12 cellular contexts compared by ENCODE assay signal in the genomic region with DNA sequence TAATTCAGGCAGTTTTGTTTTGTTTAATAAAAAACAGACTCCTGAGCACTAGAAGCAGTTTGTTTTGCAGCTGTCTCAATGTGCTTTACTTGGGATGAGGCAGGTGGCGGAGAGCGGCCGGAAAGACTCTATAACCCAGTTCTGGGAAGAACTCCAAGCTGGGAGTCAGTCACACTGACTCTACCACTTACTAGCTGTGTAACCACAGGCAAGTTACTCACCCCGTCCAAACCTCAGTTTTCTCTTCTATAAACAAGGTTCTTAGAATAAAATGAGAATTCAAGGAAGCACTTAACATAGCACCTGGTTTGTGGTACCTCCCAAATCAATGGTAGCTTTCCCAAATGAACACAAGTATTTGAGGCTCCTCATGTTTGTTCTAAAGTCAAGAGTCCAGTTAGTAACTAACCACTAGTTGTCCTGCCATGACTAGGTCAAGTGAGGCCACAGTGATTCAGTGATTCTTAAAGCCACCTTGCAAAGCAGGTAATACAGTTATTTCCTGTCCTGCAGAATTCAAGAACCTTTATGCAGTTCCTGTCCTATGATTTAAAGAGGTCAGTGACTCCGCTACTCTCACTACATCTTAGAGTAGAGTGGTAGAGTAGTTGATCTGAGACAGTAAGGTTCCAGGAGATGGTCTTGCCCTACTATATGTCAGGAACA. TPM values are rescaled to one million over a fixed set of nuclear protein-coding genes. Genes with fewer than 3 reads are reported as not detected.
DNase-seq lines count a peak whose midpoint lies in the region; ATAC-seq and TF ChIP-seq lines count a peak whose summit lies in the region.
"Had no signal": no experiment of that assay in that cellular context is flagged by ENCODE, and none has a peak within 500 bp of the region (broad histone marks: within the 10 kb centered on the region; RNA-seq: fewer than 3 reads in every experiment).

No MANE protein-coding gene starts in this region.

- dilution Hi-C loops in IMR-90 (cut with HindIII; ENCODE audit: low sequenced_read_pairs, unreplicated experiment): no loop called here

- no peak for ATAC-seq in CD8-positive, alpha-beta T cell
- ATAC-seq in IMR-90 (ENCODE audit: low read depth): no peak
- ATAC-seq in T-cell (replicated peaks in 1 of 4): no peak
- ATAC-seq: left colon had no signal

- BruUV-seq in IMR-90 (replicated peaks; lab: Mats Ljungman, UMichigan): no TSS peak

- H2AK9ac ChIP-seq in IMR-90 (replicated peaks; ENCODE audit: low read depth, low read length, poor library complexity): no peak overlapping the region

- H3K27me3 Mint-ChIP-seq in CD8-positive, alpha-beta T cell (ENCODE audit: low read depth): no peaks in the 10 kb centered on the region
- H3K27me3 Mint-ChIP-seq in neural crest cell (ENCODE audit: low read depth) (no peaks in the 10 kb centered on the region), T-cell (no peaks in the 10 kb centered on the region)

- H2AFZ ChIP-seq in IMR-90 (replicated peaks; ENCODE audit: low read length, poor library complexity): no peak overlapping the region

- H4K20me1 ChIP-seq in IMR-90 (ENCODE audit: insufficient read depth, low read length): peaks cover 6% of the 10 kb centered on the region; the same call in 1 of the 2 replicates

- no peak overlapping the region for H3K4me3 ChIP-seq in CD8-positive, alpha-beta T cell (ENCODE audit: low read depth, low read length)
- H3K4me3 ChIP-seq in IMR-90 (ENCODE audit: insufficient read depth, low read depth, low read length) (no peak overlapping the region), astrocyte of the spinal cord (ENCODE audit: low read depth, low read length) (no peak overlapping the region), esophagus muscularis mucosa (no peak overlapping the region)
- H3K4me3 ChIP-seq: ovary had no signal

- peaks cover 66% of the 10 kb centered on the region for H3K36me3 Mint-ChIP-seq in CD8-positive, alpha-beta T cell
- peaks cover 3% of the 10 kb centered on the region for H3K36me3 Mint-ChIP-seq in neural crest cell (ENCODE audit: low read depth)
- peaks cover 26% of the 10 kb centered on the region for H3K36me3 Mint-ChIP-seq in T-cell

- H3K14ac ChIP-seq in IMR-90 (replicated peaks; ENCODE audit: low read depth, low read length): no peak overlapping the region

- H3K23ac ChIP-seq in IMR-90 (ENCODE audit: low read depth, low read length): no peak overlapping the region

- no peak overlapping the region for H2AK5ac ChIP-seq in IMR-90 (ENCODE audit: low read depth, low read length)

- H3K36me3 ChIP-seq in CD8-positive, alpha-beta T cell (ENCODE audit: insufficient read depth, low read length): peaks cover 22% of the 10 kb centered on the region
- H3K36me3 ChIP-seq in IMR-90 (ENCODE audit: control insufficient read depth, insufficient read depth, low read length) (peaks cover 11% of the 10 kb centered on the region), esophagus muscularis mucosa (peaks cover 19 to 61% (median 40%) of the 10 kb centered on the region in 4 donors)
- H3K36me3 ChIP-seq: ovary had no signal

- CTCF ChIA-PET in CD8-positive, alpha-beta T cell (lab: Charles Lee): interaction anchor here (0.9 to 1.4 kb wide), 2 partner anchors 170 to 278 kb away, joined by 3 read pairs; no protein-coding TSS in a partner anchor
- CTCF ChIA-PET in IMR-90 (lab: Yijun Ruan, JAX) (interaction anchor here (1.6 kb wide), 1 partner anchor 35 kb away, joined by 5 read pairs; no protein-coding TSS in a partner anchor), T-cell (lab: Charles Lee) (no interaction called here)

- in situ Hi-C loops in IMR-90 (cut with MboI; ENCODE audit: low sequenced_read_pairs) (loop anchor here (10.0 kb wide), 1 partner anchor 169 kb away; no protein-coding TSS in a partner anchor), astrocyte of the spinal cord (cut with HindIII; ENCODE audit: low sequenced_read_pairs) (no loop called here)

- H3K9me1 ChIP-seq in IMR-90 (ENCODE audit: insufficient read depth, low read length): peaks cover 3% of the 10 kb centered on the region; the same call in 1 of the 2 replicates

- H3K4ac ChIP-seq in IMR-90 (ENCODE audit: low read depth, low read length): no peak overlapping the region

- POLR2A ChIA-PET in CD8-positive, alpha-beta T cell (lab: Charles Lee): no interaction called here
- POLR2A ChIA-PET in IMR-90 (lab: Charles Lee; ENCODE audit: unreplicated experiment) (no interaction called here), T-cell (lab: Charles Lee) (no interaction called here)

- no peak for TF ChIP-seq EP300 in esophagus muscularis mucosa (IDR thresholded peaks at IDR 0.05)

- no peak overlapping the region for H3K9ac ChIP-seq in IMR-90 (ENCODE audit: low read depth, low read length)

- no peaks in the 10 kb centered on the region for H3K9me3 Mint-ChIP-seq in CD8-positive, alpha-beta T cell
- H3K9me3 Mint-ChIP-seq in neural crest cell: no peaks in the 10 kb centered on the region
- no peaks in the 10 kb centered on the region for H3K9me3 Mint-ChIP-seq in T-cell

- H2BK5ac ChIP-seq in IMR-90 (ENCODE audit: low read depth, low read length, poor library complexity, severe bottlenecking): no peak overlapping the region

- no peak overlapping the region for H3K27ac ChIP-seq in CD8-positive, alpha-beta T cell (ENCODE audit: low read depth, low read length)
- no peak overlapping the region for H3K27ac ChIP-seq in IMR-90 (ENCODE audit: insufficient read depth, low read length)
- no peak overlapping the region for H3K27ac ChIP-seq in esophagus muscularis mucosa (replicated peaks in 1 of 4)
- H3K27ac ChIP-seq: ovary, VCaP had no signal

- H3K79me1 ChIP-seq in IMR-90 (ENCODE audit: low read depth in 1 of 2, low read length in 2 of 2): peaks cover 14 to 53% of the 10 kb centered on the region in 2 experiments; a peak in 3 of 4 replicates

- no peak overlapping the region for H4K5ac ChIP-seq in IMR-90 (ENCODE audit: low read depth, low read length)

- intact Hi-C loops in CD8-positive, alpha-beta T cell (cut with DNase I, micrococcal nuclease): loop anchor here (10.0 kb wide), 3 partner anchors 199 to 1159 kb away; partner anchors contain the start of genes DERL2 (in 1 of the 2), MIS12 (in 1 of the 2), NLRP1 (in 1 of the 2) and PIMREG (in 1 of the 2)
- intact Hi-C loops in IMR-90 (cut with micrococcal nuclease) (loop anchor here (5.0 kb wide), 1 partner anchor 201 kb away; the partner anchor contains the start of gene PIMREG), esophagus muscularis mucosa (cut with DNase I) (loop anchor here (5.0 kb wide), 1 partner anchor 171 kb away; no protein-coding TSS in a partner anchor)

- H3K4me1 Mint-ChIP-seq in CD8-positive, alpha-beta T cell (ENCODE audit: low read depth): peaks cover 60% of the 10 kb centered on the region
- H3K4me1 Mint-ChIP-seq in neural crest cell: peaks cover 36% of the 10 kb centered on the region
- peaks cover 66 to 76% (median 73%) of the 10 kb centered on the region in 3 donors for H3K4me1 Mint-ChIP-seq in T-cell

- peaks cover 25% of the 10 kb centered on the region for H3K4me1 ChIP-seq in CD8-positive, alpha-beta T cell (ENCODE audit: insufficient read depth, low read length)
- H3K4me1 ChIP-seq in IMR-90 (ENCODE audit: control insufficient read depth, insufficient read depth, low read length) (peaks cover 9% of the 10 kb centered on the region), esophagus muscularis mucosa (peaks cover 17 to 35% (median 32%) of the 10 kb centered on the region in 4 donors)

- TF ChIP-seq RAD21 in IMR-90 (IDR thresholded peaks at IDR 0.05; ENCODE audit: low read length): no peak

- no peak for TF ChIP-seq CTCF in CD8-positive, alpha-beta T cell (IDR thresholded peaks at IDR 0.05)
- TF ChIP-seq CTCF in IMR-90 (conservative IDR thresholded peaks at IDR 0.05; ENCODE audit: low read depth, low read length): no peak
- TF ChIP-seq CTCF in astrocyte of the spinal cord (IDR thresholded peaks at IDR 0.05; ENCODE audit: low read depth, low read length): no peak
- TF ChIP-seq CTCF in neural crest cell (conservative IDR thresholded peaks at IDR 0.05): no peak
- TF ChIP-seq CTCF in esophagus muscularis mucosa (IDR thresholded peaks at IDR 0.05): no peak

- no peaks in the 10 kb centered on the region for H3K27me3 ChIP-seq in CD8-positive, alpha-beta T cell (ENCODE audit: insufficient read depth, low read length)
- no peaks in the 10 kb centered on the region for H3K27me3 ChIP-seq in IMR-90 (ENCODE audit: control insufficient read depth, insufficient read depth, low read length)
- H3K27me3 ChIP-seq in esophagus muscularis mucosa: no peaks in the 10 kb centered on the region
- H3K27me3 ChIP-seq: ovary had no signal

- no peak for TF ChIP-seq POLR2A in IMR-90 (IDR thresholded peaks at IDR 0.05; ENCODE audit: low read depth, low read length)
- TF ChIP-seq POLR2A in esophagus muscularis mucosa (IDR thresholded peaks at IDR 0.05; ENCODE audit: low read depth): no peak

- DNase-seq in CD8-positive, alpha-beta T cell: no peak
- peak; percentile 66 for DNase-seq in IMR-90
- DNase-seq in astrocyte of the spinal cord (ENCODE audit: low read depth, low spot score): peak; percentile 65
- no peak for DNase-seq in neural crest cell (ENCODE audit: low read depth, low spot score)
- no peak for DNase-seq in T-cell
- no peak for DNase-seq in esophagus muscularis mucosa (ENCODE audit: extremely low spot score)
- DNase-seq in DMS79 treated with DMSO at 0.1 percent for 48 hours (lab: John Stamatoyannopoulos, UW): no peak
- DNase-seq: DMS153; left colon; ovary; stimulated activated naive CD4-positive, alpha-beta T cell treated with Interleukin-2 at 50 U/mL for 16 hours had no signal

- H2BK15ac ChIP-seq in IMR-90 (ENCODE audit: low read depth, low read length): no peak overlapping the region

- H3K18ac ChIP-seq in IMR-90 (ENCODE audit: low read depth, low read length): no peak overlapping the region

- H3K56ac ChIP-seq in IMR-90 (ENCODE audit: extremely low read depth, insufficient read depth, low read length): no peak overlapping the region

- H4K91ac ChIP-seq in IMR-90 (ENCODE audit: insufficient read depth, low read depth, low read length): no peak overlapping the region

- peak overlapping the region; percentile 45 for H3K27ac Mint-ChIP-seq in CD8-positive, alpha-beta T cell
- H3K27ac Mint-ChIP-seq in neural crest cell (ENCODE audit: unreplicated experiment): no peak overlapping the region
- no peak overlapping the region for H3K27ac Mint-ChIP-seq in T-cell

- H2BK20ac ChIP-seq in IMR-90 (ENCODE audit: low read depth, low read length): no peak overlapping the region

- no CpG with 5 or more reads among the region's 5 CpGs for WGBS in IMR-90 (ENCODE audit: extremely low coverage in 2 of 2, insufficient read length in 1 of 2), 2 experiments
- 69% methylated on average over 5 of the region's 5 CpGs for WGBS in esophagus muscularis mucosa

- no peak overlapping the region for H2BK120ac ChIP-seq in IMR-90 (ENCODE audit: low read depth, low read length)

- no peak overlapping the region for H3K4me2 ChIP-seq in IMR-90 (ENCODE audit: low read depth, low read length)

- H4K8ac ChIP-seq in IMR-90 (ENCODE audit: low read depth in 2 of 2, low read length in 2 of 2): no peak overlapping the region

- H3K9me3 ChIP-seq in CD8-positive, alpha-beta T cell (ENCODE audit: low read length): no peaks in the 10 kb centered on the region
- no peaks in the 10 kb centered on the region for H3K9me3 ChIP-seq in IMR-90 (ENCODE audit: control insufficient read depth, insufficient read depth, low read length)
- no peaks in the 10 kb centered on the region for H3K9me3 ChIP-seq in esophagus muscularis mucosa
- H3K9me3 ChIP-seq: ovary had no signal

- no peak overlapping the region for H3K4me3 Mint-ChIP-seq in CD8-positive, alpha-beta T cell
- H3K4me3 Mint-ChIP-seq in neural crest cell: peak overlapping the region; percentile 98
- no peak overlapping the region for H3K4me3 Mint-ChIP-seq in T-cell

RNA-seq across cellular contexts. Expression of gene TXNDC17, which starts 2.7 kb away (rescaled TPM):
- 10 to 100 TPM; 20.0 to 21.4 TPM for total RNA-seq in CD8-positive, alpha-beta T cell
- total RNA-seq in IMR-90 (2012; rRNA removed): 45.0 and 174 TPM in 2 replicates
- 494 and 518 TPM in 2 replicates for polyA plus RNA-seq in IMR-90 (2012; rRNA removed)
- 496 and 532 TPM in 2 replicates for polyA plus RNA-seq in IMR-90 (2012; cell fraction: cytosol; rRNA removed)
- polyA plus RNA-seq in IMR-90 (2012; cell fraction: nucleus; rRNA removed; ENCODE audit: low replicate concordance): 127 and 204 TPM in 2 replicates
- total RNA-seq in neural crest cell: 112 and 117 TPM in 2 replicates
- total RNA-seq in T-cell: 10 to 100 TPM; 14.6 to 21.3 (median 17.9) TPM
- total RNA-seq in esophagus muscularis mucosa: 100 to 1,000 TPM in 1 of 4 donors, 10 to 100 TPM in 3; 58.5 to 109 (median 74.2) TPM

RNA-seq across cellular contexts. Expression of gene KIAA0753, which starts 3.1 kb away (rescaled TPM):
- total RNA-seq in CD8-positive, alpha-beta T cell: 1 to 10 TPM; 5.1 to 6.9 TPM
- total RNA-seq in IMR-90 (2012; rRNA removed) (17.6 and 18.3 TPM in 2 replicates), neural crest cell (42.3 and 44.1 TPM in 2 replicates), T-cell (10 to 100 TPM; 12.4 to 16.9 (median 15.9) TPM), esophagus muscularis mucosa (10 to 100 TPM; 36.9 to 73.9 (median 46.4) TPM)
- 6.8 and 10.2 TPM in 2 replicates for polyA plus RNA-seq in IMR-90 (2012; rRNA removed)
- polyA plus RNA-seq in IMR-90 (2012; cell fraction: cytosol; rRNA removed): 1.7 and 3.5 TPM in 2 replicates
- polyA plus RNA-seq in IMR-90 (2012; cell fraction: nucleus; rRNA removed; ENCODE audit: low replicate concordance): 6.1 and 34.4 TPM in 2 replicates

RNA-seq across cellular contexts. Expression of gene MED31, which starts 7.8 kb away (rescaled TPM):
- 10 to 100 TPM; 21.4 to 25.6 TPM for total RNA-seq in CD8-positive, alpha-beta T cell
- 5.6 and 8.1 TPM in 2 replicates for total RNA-seq in IMR-90 (2012; rRNA removed)
- polyA plus RNA-seq in IMR-90 (2012; rRNA removed): 11.6 and 13.9 TPM in 2 replicates
- polyA plus RNA-seq in IMR-90 (2012; cell fraction: cytosol; rRNA removed): 2.4 and 9.5 TPM in 2 replicates
- polyA plus RNA-seq in IMR-90 (2012; cell fraction: nucleus; rRNA removed; ENCODE audit: low replicate concordance): 0.83 and 9.7 TPM in 2 replicates
- total RNA-seq in neural crest cell: 23.0 and 27.7 TPM in 2 replicates
- total RNA-seq in T-cell: 10 to 100 TPM; 18.9 to 26.3 (median 22.1) TPM
- total RNA-seq in esophagus muscularis mucosa: 1 to 10 TPM; 4.5 to 8.7 (median 6.9) TPM

RNA-seq across cellular contexts. Expression of gene C17orf100, which starts 8.0 kb away (rescaled TPM):
- under 1 TPM; 0.39 to 0.73 TPM for total RNA-seq in CD8-positive, alpha-beta T cell
- total RNA-seq in IMR-90 (2012; rRNA removed): 0.18 and 0.28 TPM in 2 replicates
- 1.8 and 2.9 TPM in 2 replicates for polyA plus RNA-seq in IMR-90 (2012; rRNA removed)
- 1.8 and 2.8 TPM in 2 replicates for polyA plus RNA-seq in IMR-90 (2012; cell fraction: cytosol; rRNA removed)
- polyA plus RNA-seq in IMR-90 (2012; cell fraction: nucleus; rRNA removed; ENCODE audit: low replicate concordance): 1.4 and 1.8 TPM in 2 replicates
- total RNA-seq in neural crest cell: 3.2 and 3.7 TPM in 2 replicates
- total RNA-seq in T-cell: 1 to 10 TPM; 1.1 to 3.5 (median 2.8) TPM
- 1 to 10 TPM in 1 of 4 donors, under 1 TPM in 3; 0.50 to 1.5 (median 0.84) TPM for total RNA-seq in esophagus muscularis mucosa

Comparison
In these comparisons a context has a peak if more than half of its experiments do, and no peak if none do; other contexts are left out.
1. DNase-seq: peak in IMR-90 (single experiment) and astrocyte of the spinal cord (single experiment); none in CD8-positive, alpha-beta T cell (0 of 7), neural crest cell (single experiment), T-cell (0 of 34), esophagus muscularis mucosa (single experiment) and DMS79 treated with DMSO at 0.1 percent for 48 hours (single experiment).
2. CTCF ChIA-PET loops: an anchor here in CD8-positive, alpha-beta T cell (0.9 to 1.4 kb wide) and IMR-90 (1.6 kb wide); none called in T-cell.